In genomic region chr5:180807654-180808414, GRCh38 we compare ENCODE assay signal across 9 cellular contexts. TPM values are rescaled to one million over a fixed set of nuclear protein-coding genes. Genes with fewer than 3 reads are reported as not detected.
DNase-seq lines count a peak whose midpoint lies in the region; ATAC-seq and TF ChIP-seq lines count a peak whose summit lies in the region.
"Had no signal": no experiment of that assay in that cellular context is flagged by ENCODE, and none has a peak within 500 bp of the region (broad histone marks: within the 10 kb centered on the region; RNA-seq: fewer than 3 reads in every experiment).

No MANE protein-coding gene starts in this region.

- WGBS in SK-N-SH (ENCODE audit: low lambda C conversion rate) = 76% methylated on average over 6 of the region's 6 CpGs

- H3K27me3 ChIP-seq in SK-N-SH (ENCODE audit: insufficient read depth) = no peaks in the 10 kb centered on the region

- no peaks in the 10 kb centered on the region for H3K9me3 Mint-ChIP-seq in activated T-helper 2 cell treated with anti-CD3 and anti-CD28 coated beads, Interferon-gamma antibody, Interleukin-2, Interleukin-4, amounts not matched to agents 10 μg/mL and 5 μg/mL and 100 μg/mL, durations not matched to agents 14 hours and 24 hours and 36 hours

- intact Hi-C loops in activated T-helper 2 cell treated with anti-CD3 and anti-CD28 coated beads, Interferon-gamma antibody, Interleukin-2, Interleukin-4, amounts not matched to agents 10 μg/mL and 5 μg/mL and 100 μg/mL, durations not matched to agents 14 hours and 24 hours and 36 hours (cut with micrococcal nuclease) = loop anchor here (5.0 kb wide), 1 partner anchor 1186 kb away; the partner anchor contains the start of gene HNRNPH1

- no peak for TF ChIP-seq CTCF in SK-N-SH (IDR thresholded peaks at IDR 0.05)

- H2AFZ ChIP-seq in SK-N-SH (ENCODE audit: low read depth) = no peak overlapping the region
- H2AFZ ChIP-seq: parathyroid adenoma had no signal

- CTCF ChIA-PET in SK-N-SH (lab: Yijun Ruan, JAX) = interaction anchor here (0.6 to 1.6 kb wide), 3 partner anchors 16 to 56 kb away, joined by 3 to 4 read pairs (median 4); no protein-coding TSS in a partner anchor
- CTCF ChIA-PET in HEK293T (lab: Yijun Ruan, JAX) = interaction anchor here (1.2 kb wide), 1 partner anchor 23 kb away, joined by 3 read pairs; no protein-coding TSS in a partner anchor

- H3K36me3 ChIP-seq in SK-N-SH (replicated peaks in 1 of 2; ENCODE audit: control insufficient read depth in 1 of 2, insufficient read depth in 2 of 2, low read length in 1 of 2) = peaks cover 0 to 10% of the 10 kb centered on the region in 2 experiments

- H3K9me2 ChIP-seq in SK-N-SH = no peaks in the 10 kb centered on the region

- H3K27me3 Mint-ChIP-seq in activated T-helper 2 cell treated with anti-CD3 and anti-CD28 coated beads, Interferon-gamma antibody, Interleukin-2, Interleukin-4, amounts not matched to agents 10 μg/mL and 5 μg/mL and 100 μg/mL, durations not matched to agents 14 hours and 24 hours and 36 hours (ENCODE audit: low read depth) = no peaks in the 10 kb centered on the region

- H3K4me1 Mint-ChIP-seq in activated T-helper 2 cell treated with anti-CD3 and anti-CD28 coated beads, Interferon-gamma antibody, Interleukin-2, Interleukin-4, amounts not matched to agents 10 μg/mL and 5 μg/mL and 100 μg/mL, durations not matched to agents 14 hours and 24 hours and 36 hours (ENCODE audit: low read depth) = peaks cover 58% of the 10 kb centered on the region

- H3K27ac Mint-ChIP-seq in activated T-helper 2 cell treated with anti-CD3 and anti-CD28 coated beads, Interferon-gamma antibody, Interleukin-2, Interleukin-4, amounts not matched to agents 10 μg/mL and 5 μg/mL and 100 μg/mL, durations not matched to agents 14 hours and 24 hours and 36 hours = peak overlapping the region; percentile 99

- H3K4me2 ChIP-seq in SK-N-SH = peak overlapping the region; percentile 87

- H4K20me1 ChIP-seq in SK-N-SH (ENCODE audit: insufficient read depth) = no peaks in the 10 kb centered on the region

- TF ChIP-seq RAD21 in SK-N-SH (IDR thresholded peaks at IDR 0.05; ENCODE audit: low read length) = no peak

- peaks cover 4 to 48% of the 10 kb centered on the region in 2 experiments; a peak in 3 of 4 replicates for H3K4me1 ChIP-seq in SK-N-SH (ENCODE audit: control insufficient read depth in 1 of 2, insufficient read depth in 2 of 2, low read depth in 1 of 2, low read length in 1 of 2)

- no peaks in the 10 kb centered on the region for H3K9me3 ChIP-seq in SK-N-SH

- peaks cover 41% of the 10 kb centered on the region for H3K36me3 Mint-ChIP-seq in activated T-helper 2 cell treated with anti-CD3 and anti-CD28 coated beads, Interferon-gamma antibody, Interleukin-2, Interleukin-4, amounts not matched to agents 10 μg/mL and 5 μg/mL and 100 μg/mL, durations not matched to agents 14 hours and 24 hours and 36 hours (ENCODE audit: low read depth)

- no peaks in the 10 kb centered on the region for H3F3A ChIP-seq in SK-N-SH (replicated peaks; ENCODE audit: insufficient read depth)

- H3K4me3 Mint-ChIP-seq in activated T-helper 2 cell treated with anti-CD3 and anti-CD28 coated beads, Interferon-gamma antibody, Interleukin-2, Interleukin-4, amounts not matched to agents 10 μg/mL and 5 μg/mL and 100 μg/mL, durations not matched to agents 14 hours and 24 hours and 36 hours (ENCODE audit: low read depth) = peak overlapping the region; percentile 79

- ATAC-seq in SK-N-SH treated with all-trans-retinoic acid at 6 μM for 48 hours (no peak), GM21515 (IDR thresholded peaks at IDR 0.05; ENCODE audit: unreplicated experiment) (no peak)

- H3K4me3 ChIP-seq in SK-N-SH (ENCODE audit: low read depth in 2 of 2, low read length in 1 of 2) = peak overlapping the region; percentile 79 to 81

- POLR2A ChIA-PET in SK-N-SH (lab: Yijun Ruan, JAX) = no interaction called here
- POLR2A ChIA-PET in HEK293T (lab: Yijun Ruan, JAX) = interaction anchor here (0.9 to 2.4 kb wide), 2 partner anchors 9 to 53 kb away, joined by 3 to 6 read pairs; partner anchors contain the start of gene ZFP62

- TF ChIP-seq EP300 in SK-N-SH (IDR thresholded peaks at IDR 0.05; ENCODE audit: borderline replicate concordance in 1 of 2, low read depth in 1 of 2, low read length in 1 of 2) = no peak

- peaks cover 46% of the 10 kb centered on the region for H3K79me2 ChIP-seq in SK-N-SH (ENCODE audit: insufficient read depth)

- H3K27ac ChIP-seq in SK-N-SH (ENCODE audit: low read depth in 2 of 2, low read length in 1 of 2) = peak overlapping the region in 1 of 2 experiments; percentile 22; a peak in 1 of 4 replicates
- H3K27ac ChIP-seq in substantia nigra (ENCODE audit: low read depth, low read length, poor library complexity, severe bottlenecking) = peak overlapping the region; percentile 2

- DNase-seq in SK-N-SH (no peak), islet precursor cell (peak; percentile 30), substantia nigra (lab: John Stamatoyannopoulos, UW) (no peak), NCI-H446 (lab: John Stamatoyannopoulos, UW) (no peak), HEK293T (ENCODE audit: extremely low spot score) (no peak)
- DNase-seq in activated T-helper 2 cell treated with anti-CD3 and anti-CD28 coated beads, Interferon-gamma antibody, Interleukin-2, Interleukin-4, amounts not matched to agents 10 μg/mL and 5 μg/mL and 100 μg/mL, durations not matched to agents 14 hours and 24 hours and 36 hours (ENCODE audit: low spot score) = no peak

- no peak overlapping the region for H3K9ac ChIP-seq in SK-N-SH
- H3K9ac ChIP-seq: parathyroid adenoma had no signal

TF ChIP-seq in SK-N-SH, 30 proteins besides CTCF, POLR2A, EP300 and RAD21 (continues in another document):
- TF ChIP-seq TAF1 (IDR thresholded peaks at IDR 0.05; ENCODE audit: borderline replicate concordance, low read depth, low read length) (no peak), MXI1 (IDR thresholded peaks at IDR 0.05; ENCODE audit: low read depth, low read length) (no peak), IRF3 (IDR thresholded peaks at IDR 0.05; ENCODE audit: low read depth, low read length) (no peak), TCF12 (IDR thresholded peaks at IDR 0.05) (no peak), SIN3A (IDR thresholded peaks at IDR 0.05; ENCODE audit: borderline replicate concordance, low read depth, low read length) (no peak), RCOR1 (IDR thresholded peaks at IDR 0.05; ENCODE audit: low read length) (no peak)

TF ChIP-seq in SK-N-SH treated with all-trans-retinoic acid at 6 μM for 48 hours, 23 proteins besides CTCF, POLR2A, EP300 and RAD21 (continues in another document):
- TF ChIP-seq RARB (CRISPR knock-in tag; IDR thresholded peaks at IDR 0.05) = no peak
- TF ChIP-seq TOX (CRISPR knock-in tag; IDR thresholded peaks at IDR 0.05; ENCODE audit: borderline replicate concordance) = no peak
- TF ChIP-seq POU6F1 (CRISPR knock-in tag; IDR thresholded peaks at IDR 0.05; ENCODE audit: borderline replicate concordance, low read depth) = no peak
- TF ChIP-seq PPARA (CRISPR knock-in tag; IDR thresholded peaks at IDR 0.05; ENCODE audit: borderline replicate concordance) = no peak

TF ChIP-seq in HEK293T, 16 proteins besides CTCF, POLR2A, EP300 and RAD21:
- no peak for TF ChIP-seq FOXK2 (IDR thresholded peaks at IDR 0.05)
- TF ChIP-seq FOXM1 (IDR thresholded peaks at IDR 0.05; ENCODE audit: borderline replicate concordance) = no peak
- TF ChIP-seq ARNT (IDR thresholded peaks at IDR 0.05) = no peak
- TF ChIP-seq HDGF (IDR thresholded peaks at IDR 0.05; ENCODE audit: borderline replicate concordance) = no peak
- TF ChIP-seq PKNOX1 (IDR thresholded peaks at IDR 0.05) = no peak
- TF ChIP-seq FOXA1 (IDR thresholded peaks at IDR 0.05) = no peak
- TF ChIP-seq LEF1 (IDR thresholded peaks at IDR 0.05; ENCODE audit: borderline replicate concordance) = no peak
- TF ChIP-seq L3MBTL2 (conservative IDR thresholded peaks at IDR 0.05) = no peak
- no peak for TF ChIP-seq SUZ12 (IDR thresholded peaks at IDR 0.05)

RNA-seq across cellular contexts. Expression of gene MGAT1, which starts 5.2 kb away (rescaled TPM):
- 47.3 and 55.8 TPM in 2 replicates for polyA plus RNA-seq in SK-N-SH (2012; rRNA removed)
- 27.7 and 43.1 TPM in 2 replicates for polyA plus RNA-seq in SK-N-SH (2012; cell fraction: cytosol; rRNA removed)
- 56.3 and 60.6 TPM in 2 replicates for polyA plus RNA-seq in SK-N-SH (2012; cell fraction: nucleus; rRNA removed)
- total RNA-seq in activated T-helper 2 cell treated with anti-CD3 and anti-CD28 coated beads, Interferon-gamma antibody, Interleukin-2, Interleukin-4, amounts not matched to agents 10 μg/mL and 5 μg/mL and 100 μg/mL, durations not matched to agents 14 hours and 24 hours and 36 hours = 122 TPM in 2 replicates

RNA-seq across cellular contexts. Expression of gene ZFP62, which starts 53.2 kb away (rescaled TPM):
- polyA plus RNA-seq in SK-N-SH (2012; rRNA removed) = 6.0 and 9.0 TPM in 2 replicates
- 7.5 and 10.4 TPM in 2 replicates for polyA plus RNA-seq in SK-N-SH (2012; cell fraction: cytosol; rRNA removed)
- 10.3 and 22.5 TPM in 2 replicates for polyA plus RNA-seq in SK-N-SH (2012; cell fraction: nucleus; rRNA removed)
- total RNA-seq in activated T-helper 2 cell treated with anti-CD3 and anti-CD28 coated beads, Interferon-gamma antibody, Interleukin-2, Interleukin-4, amounts not matched to agents 10 μg/mL and 5 μg/mL and 100 μg/mL, durations not matched to agents 14 hours and 24 hours and 36 hours = 28.2 and 28.8 TPM in 2 replicates
